7 cellular contexts compared by ENCODE assay signal in genomic region chr3:70982700-70983140, GRCh38.
A peak's percentile ranks its signal among the peaks of the same experiment; 100 is the strongest.
DNase-seq lines count a peak whose midpoint lies in the region; ATAC-seq and TF ChIP-seq lines count a peak whose summit lies in the region.

No MANE protein-coding gene starts in this region.

- H3K4me3 ChIP-seq in esophagus muscularis mucosa (peak overlapping the region in 3 of 4 donors; percentile 2 to 12 (median 8)), muscle layer of duodenum (ENCODE audit: low read depth in 1 of 2, low read length in 2 of 2) (peak overlapping the region in 1 of 2 donors; percentile 16)

- H3K4me1 ChIP-seq in esophagus muscularis mucosa = peaks cover 57 to 86% (median 83%) of the 10 kb centered on the region in 4 donors
- H3K4me1 ChIP-seq in muscle layer of duodenum (ENCODE audit: control insufficient read depth in 1 of 2, insufficient read depth in 2 of 2, low read length in 2 of 2) = peaks cover 11 to 59% of the 10 kb centered on the region in 2 donors

- H3K27me3 ChIP-seq in esophagus muscularis mucosa = no peaks in the 10 kb centered on the region
- no peaks in the 10 kb centered on the region for H3K27me3 ChIP-seq in muscle layer of duodenum (ENCODE audit: low read depth, low read length)

- no peak for TF ChIP-seq CTCF in esophagus muscularis mucosa (IDR thresholded peaks at IDR 0.05)

- no peak for TF ChIP-seq EP300 in esophagus muscularis mucosa (IDR thresholded peaks at IDR 0.05)

- H3K36me3 ChIP-seq in esophagus muscularis mucosa = peaks cover 5 to 51% (median 19%) of the 10 kb centered on the region in 4 donors
- H3K36me3 ChIP-seq in muscle layer of duodenum (ENCODE audit: control insufficient read depth in 1 of 2, insufficient read depth in 2 of 2, low read length in 2 of 2) = peaks cover 27 to 35% of the 10 kb centered on the region in 2 donors

- ATAC-seq in GM18520 (IDR thresholded peaks at IDR 0.05; ENCODE audit: unreplicated experiment) (peak; percentile 55), HG02981 (IDR thresholded peaks at IDR 0.05; ENCODE audit: unreplicated experiment) (peak; percentile 77)

- no peaks in the 10 kb centered on the region for H3K9me3 ChIP-seq in esophagus muscularis mucosa
- no peaks in the 10 kb centered on the region for H3K9me3 ChIP-seq in muscle layer of duodenum (ENCODE audit: control insufficient read depth in 1 of 2, low read length in 2 of 2)

- 9% methylated on average over 6 of the region's 6 CpGs for WGBS in esophagus muscularis mucosa

- H3K27ac ChIP-seq in esophagus muscularis mucosa (replicated peaks in 1 of 4) (peak overlapping the region; percentile 83 to 88 (median 86)), muscle layer of duodenum (ENCODE audit: low read length) (peak overlapping the region; percentile 87)

- intact Hi-C loops in esophagus muscularis mucosa (cut with DNase I) = no loop called here

- DNase-seq in activated CD4-positive, CD25-positive, alpha-beta regulatory T cell treated with anti-CD3 and anti-CD28 coated beads, Interleukin-2, amount 50 U/mL, for 72 hours = peak; percentile 58
- DNase-seq in esophagus muscularis mucosa (ENCODE audit: extremely low spot score) (no peak), NCI-H1417 (lab: John Stamatoyannopoulos, UW) (no peak), NCI-H2029 (lab: John Stamatoyannopoulos, UW) (no peak)

- TF ChIP-seq POLR2A in esophagus muscularis mucosa (IDR thresholded peaks at IDR 0.05; ENCODE audit: low read depth) = no peak
